Comparison of ENCODE assay signal across 12 cellular contexts in genomic region chr18:8423051-8423558, GRCh38.
DNase-seq lines count a peak whose midpoint lies in the region; ATAC-seq and TF ChIP-seq lines count a peak whose summit lies in the region.
"Had no signal": no experiment of that assay in that cellular context is flagged by ENCODE, and none has a peak within 500 bp of the region (broad histone marks: within the 10 kb centered on the region; RNA-seq: fewer than 3 reads in every experiment).

No MANE protein-coding gene starts in this region.

- H3K36me3 ChIP-seq in ACC112 (ENCODE audit: insufficient read depth, low read length) = no peaks in the 10 kb centered on the region
- H3K36me3 ChIP-seq in mammary epithelial cell (ENCODE audit: insufficient read depth, low read length) = no peaks in the 10 kb centered on the region
- H3K36me3 ChIP-seq in kidney epithelial cell (ENCODE audit: control insufficient read depth, insufficient read depth, low read length) = no peaks in the 10 kb centered on the region
- H3K36me3 ChIP-seq: WERI-Rb-1 had no signal

- DNase-seq in HFFc6 = peak; percentile 11
- DNase-seq in mammary epithelial cell = peak; percentile 61
- DNase-seq in kidney epithelial cell (ENCODE audit: low read depth) = peak; percentile 45
- DNase-seq in activated CD4-positive, CD25-positive, alpha-beta regulatory T cell treated with anti-CD3 and anti-CD28 coated beads, Interleukin-2, amount 50 U/mL, for 72 hours = no peak
- DNase-seq in activated CD4-positive, alpha-beta T cell treated with anti-CD3 and anti-CD28 coated beads for 1 hour = no peak
- DNase-seq: cerebellar nuclear complex, RPMI8226, WERI-Rb-1 had no signal

- 50% methylated on average over 11 of the region's 11 CpGs for WGBS in mammary epithelial cell (ENCODE audit: low coverage, missing lambda C conversion rate)

- H2AFZ ChIP-seq in ACC112 (ENCODE audit: low read length, unreplicated experiment) = peak overlapping the region; percentile 66
- peak overlapping the region; percentile 77 for H2AFZ ChIP-seq in mammary epithelial cell (ENCODE audit: low read depth, low read length)

- H4K20me1 ChIP-seq in mammary epithelial cell (ENCODE audit: insufficient read depth, low read length) = no peaks in the 10 kb centered on the region

- H3K9me3 ChIP-seq in mammary epithelial cell (replicated peaks; ENCODE audit: insufficient read depth, low read length) = no peaks in the 10 kb centered on the region

- CTCF ChIA-PET in mammary epithelial cell (lab: Charles Lee; ENCODE audit: low non-redundant PET) = no interaction called here

- H3K27ac Mint-ChIP-seq in HFFc6 = no peak overlapping the region
- no peak overlapping the region for H3K27ac Mint-ChIP-seq in activated T-helper 17 cell treated with anti-CD3 and anti-CD28 coated beads, Interleukin-2, amount 50 U/mL, for 72 hours
- H3K27ac Mint-ChIP-seq: stimulated activated effector memory CD8-positive, alpha-beta T cell treated with anti-CD3 and anti-CD28 coated beads, Interleukin-12 subunit alpha, Interleukin-12 subunit beta, amount 100 ng/mL, for 72 hours had no signal

- no peak overlapping the region for H3K4me3 Mint-ChIP-seq in HFFc6
- H3K4me3 Mint-ChIP-seq in activated T-helper 17 cell treated with anti-CD3 and anti-CD28 coated beads, Interleukin-2, amount 50 U/mL, for 72 hours = no peak overlapping the region
- H3K4me3 Mint-ChIP-seq: stimulated activated effector memory CD8-positive, alpha-beta T cell treated with anti-CD3 and anti-CD28 coated beads, Interleukin-12 subunit alpha, Interleukin-12 subunit beta, amount 100 ng/mL, for 72 hours had no signal

- H3K4me3 ChIP-seq in ACC112 (ENCODE audit: low read depth, low read length) (no peak overlapping the region), mammary epithelial cell (replicated peaks in 1 of 3; ENCODE audit: insufficient read depth in 1 of 3, low read depth in 2 of 3, low read length in 3 of 3) (no peak overlapping the region), kidney epithelial cell (ENCODE audit: low read depth, low read length) (no peak overlapping the region)

- H3K79me2 ChIP-seq in ACC112 (ENCODE audit: control insufficient read depth, insufficient read depth, low read length, unreplicated experiment) (no peaks in the 10 kb centered on the region), mammary epithelial cell (ENCODE audit: insufficient read depth, low read length) (no peaks in the 10 kb centered on the region)

- intact Hi-C loops in mammary epithelial cell (cut with micrococcal nuclease) = no loop called here

- H3K4me1 ChIP-seq in ACC112 (ENCODE audit: control insufficient read depth, insufficient read depth, low read length, unreplicated experiment) (peaks cover 8% of the 10 kb centered on the region), mammary epithelial cell (ENCODE audit: insufficient read depth, low read length) (peaks cover 27% of the 10 kb centered on the region)

- TF ChIP-seq CTCF in HFFc6 (IDR thresholded peaks at IDR 0.05) = no peak
- TF ChIP-seq CTCF in mammary epithelial cell (conservative IDR thresholded peaks at IDR 0.05 in 1 of 2, IDR thresholded peaks at IDR 0.05 in 1 of 2; ENCODE audit: extremely low read depth in 1 of 2, insufficient read depth in 1 of 2, low read depth in 1 of 2, low read length in 2 of 2) = no peak
- TF ChIP-seq CTCF in kidney epithelial cell (IDR thresholded peaks at IDR 0.05; ENCODE audit: insufficient read depth, low read length, poor library complexity, severe bottlenecking) = no peak

- no peak overlapping the region for H3K27ac ChIP-seq in ACC112 (ENCODE audit: low read depth, low read length)
- no peak overlapping the region for H3K27ac ChIP-seq in mammary epithelial cell (ENCODE audit: insufficient read depth, low read depth, low read length)
- H3K27ac ChIP-seq: WERI-Rb-1 had no signal

- no peak for ATAC-seq in activated T-helper 17 cell treated with anti-CD3 and anti-CD28 coated beads, Interleukin-2, amount 50 U/mL, for 72 hours (replicated peaks)
- ATAC-seq in HG02571 (IDR thresholded peaks at IDR 0.05; ENCODE audit: unreplicated experiment) = no peak
- ATAC-seq: stimulated activated effector memory CD8-positive, alpha-beta T cell treated with anti-CD3 and anti-CD28 coated beads, Interleukin-12 subunit alpha, Interleukin-12 subunit beta, amount 100 ng/mL, for 72 hours had no signal

- no peaks in the 10 kb centered on the region for H3K36me3 Mint-ChIP-seq in HFFc6 (ENCODE audit: low read depth)
- no peaks in the 10 kb centered on the region for H3K36me3 Mint-ChIP-seq in activated T-helper 17 cell treated with anti-CD3 and anti-CD28 coated beads, Interleukin-2, amount 50 U/mL, for 72 hours (ENCODE audit: low read depth)
- H3K36me3 Mint-ChIP-seq: stimulated activated effector memory CD8-positive, alpha-beta T cell treated with anti-CD3 and anti-CD28 coated beads, Interleukin-12 subunit alpha, Interleukin-12 subunit beta, amount 100 ng/mL, for 72 hours had no signal

- no peak overlapping the region for H3K9ac ChIP-seq in mammary epithelial cell (ENCODE audit: insufficient read depth, low read length)

- no peak overlapping the region for H3K4me2 ChIP-seq in mammary epithelial cell (ENCODE audit: insufficient read depth, low read depth, low read length)

- peaks cover 14% of the 10 kb centered on the region for H3K27me3 Mint-ChIP-seq in HFFc6 (ENCODE audit: insufficient read depth)
- H3K27me3 Mint-ChIP-seq in activated T-helper 17 cell treated with anti-CD3 and anti-CD28 coated beads, Interleukin-2, amount 50 U/mL, for 72 hours = no peaks in the 10 kb centered on the region

- dilution Hi-C loops in mammary epithelial cell (cut with HindIII; ENCODE audit: low sequenced_read_pairs) = no loop called here

- peaks cover 31% of the 10 kb centered on the region for H3K4me1 Mint-ChIP-seq in HFFc6 (ENCODE audit: low read depth)
- H3K4me1 Mint-ChIP-seq in activated T-helper 17 cell treated with anti-CD3 and anti-CD28 coated beads, Interleukin-2, amount 50 U/mL, for 72 hours = no peaks in the 10 kb centered on the region
- H3K4me1 Mint-ChIP-seq: stimulated activated effector memory CD8-positive, alpha-beta T cell treated with anti-CD3 and anti-CD28 coated beads, Interleukin-12 subunit alpha, Interleukin-12 subunit beta, amount 100 ng/mL, for 72 hours had no signal

- in situ Hi-C loops in mammary epithelial cell (cut with MboI; ENCODE audit: low sequenced_read_pairs in 2 of 2) = no loop called here

- H3K27me3 ChIP-seq in ACC112 (ENCODE audit: insufficient read depth, low read length) = no peaks in the 10 kb centered on the region
- no peaks in the 10 kb centered on the region for H3K27me3 ChIP-seq in mammary epithelial cell (ENCODE audit: insufficient read depth, low read length)
- no peaks in the 10 kb centered on the region for H3K27me3 ChIP-seq in kidney epithelial cell (ENCODE audit: control insufficient read depth, insufficient read depth, low read length)

- H3K9me3 Mint-ChIP-seq in HFFc6 = no peaks in the 10 kb centered on the region
- H3K9me3 Mint-ChIP-seq in activated T-helper 17 cell treated with anti-CD3 and anti-CD28 coated beads, Interleukin-2, amount 50 U/mL, for 72 hours = no peaks in the 10 kb centered on the region
- H3K9me3 Mint-ChIP-seq: stimulated activated effector memory CD8-positive, alpha-beta T cell treated with anti-CD3 and anti-CD28 coated beads, Interleukin-12 subunit alpha, Interleukin-12 subunit beta, amount 100 ng/mL, for 72 hours had no signal

- no TSS peak for BruUV-seq in mammary epithelial cell (replicated peaks; lab: Mats Ljungman, UMichigan)

Comparison
In these comparisons a context has a peak if more than half of its experiments do, and no peak if none do; other contexts are left out.
1. DNase-seq: peak in HFFc6 (single experiment), mammary epithelial cell (single experiment) and kidney epithelial cell (single experiment); none in activated CD4-positive, CD25-positive, alpha-beta regulatory T cell treated with anti-CD3 and anti-CD28 coated beads, Interleukin-2, amount 50 U/mL, for 72 hours (single experiment) and activated CD4-positive, alpha-beta T cell treated with anti-CD3 and anti-CD28 coated beads for 1 hour (single experiment).